12 cellular contexts compared by ENCODE assay signal in genomic region chr19:33193269-33193863, GRCh38. TPM values are rescaled to one million over a fixed set of nuclear protein-coding genes. Genes with fewer than 3 reads are reported as not detected.
DNase-seq lines count a peak whose midpoint lies in the region; ATAC-seq and TF ChIP-seq lines count a peak whose summit lies in the region.
"Had no signal": no experiment of that assay in that cellular context is flagged by ENCODE, and none has a peak within 500 bp of the region (broad histone marks: within the 10 kb centered on the region; RNA-seq: fewer than 3 reads in every experiment).

No MANE protein-coding gene starts in this region.

- no peak for TF ChIP-seq POLR2A in IMR-90 (IDR thresholded peaks at IDR 0.05; ENCODE audit: low read depth, low read length)

- peak overlapping the region in 6 of 7 donors; percentile 10 to 56 (median 40) for H3K4me3 Mint-ChIP-seq in CD8-positive, alpha-beta memory T cell
- H3K4me3 Mint-ChIP-seq in endodermal cell = peak overlapping the region; percentile 54
- peak overlapping the region; percentile 69 for H3K4me3 Mint-ChIP-seq in progenitor cell of endocrine pancreas (ENCODE audit: low read depth)

- no peak overlapping the region for H2AK5ac ChIP-seq in IMR-90 (ENCODE audit: low read depth, low read length)

- H4K20me1 ChIP-seq in IMR-90 (ENCODE audit: insufficient read depth, low read length) = peaks cover 8% of the 10 kb centered on the region; the same call in 1 of the 2 replicates

- H3K14ac ChIP-seq in IMR-90 (replicated peaks; ENCODE audit: low read depth, low read length) = no peak overlapping the region

- no peak overlapping the region for H4K5ac ChIP-seq in IMR-90 (ENCODE audit: low read depth, low read length)

- H3K27me3 Mint-ChIP-seq in CD8-positive, alpha-beta memory T cell = peaks cover 34 to 39% of the 10 kb centered on the region in 2 donors
- H3K27me3 Mint-ChIP-seq in endodermal cell (ENCODE audit: insufficient read depth) (peaks cover 35% of the 10 kb centered on the region), progenitor cell of endocrine pancreas (peaks cover 38% of the 10 kb centered on the region)

- H3K79me1 ChIP-seq in IMR-90 (ENCODE audit: low read depth in 1 of 2, low read length in 2 of 2) = peaks cover 0 to 10% of the 10 kb centered on the region in 2 experiments; a peak in 1 of 4 replicates

- dilution Hi-C loops in IMR-90 (cut with HindIII; ENCODE audit: low sequenced_read_pairs, unreplicated experiment) = no loop called here

- no peak for TF ChIP-seq RAD21 in IMR-90 (IDR thresholded peaks at IDR 0.05; ENCODE audit: low read length)

- WGBS in IMR-90 (ENCODE audit: extremely low coverage in 2 of 2, insufficient read length in 1 of 2), 2 experiments = no CpG with 5 or more reads among the region's 8 CpGs
- 96 to 97% methylated on average over 4 to 8 of the region's 8 CpGs for WGBS in endodermal cell (ENCODE audit: insufficient coverage in 1 of 2, insufficient read length in 1 of 2), 2 experiments

- H2BK120ac ChIP-seq in IMR-90 (ENCODE audit: low read depth, low read length) = no peak overlapping the region

- H3K4ac ChIP-seq in IMR-90 (ENCODE audit: low read depth, low read length) = no peak overlapping the region

- H3K27me3 ChIP-seq in CD8-positive, alpha-beta memory T cell (ENCODE audit: insufficient read depth, low read length, poor library complexity, severe bottlenecking) = peaks cover 20% of the 10 kb centered on the region
- H3K27me3 ChIP-seq in IMR-90 (ENCODE audit: control insufficient read depth, insufficient read depth, low read length) = peaks cover 10% of the 10 kb centered on the region; the same call in 1 of the 2 replicates
- peaks cover 18% of the 10 kb centered on the region for H3K27me3 ChIP-seq in endodermal cell (ENCODE audit: control insufficient read depth, insufficient read depth, low read length, poor library complexity, severe bottlenecking)

- no peak overlapping the region for H2AK9ac ChIP-seq in IMR-90 (replicated peaks; ENCODE audit: low read depth, low read length, poor library complexity)

- H4K8ac ChIP-seq in IMR-90 (ENCODE audit: low read depth in 2 of 2, low read length in 2 of 2) = peak overlapping the region in 1 of 2 experiments; percentile 17; a peak in 1 of 4 replicates

- H3K4me1 Mint-ChIP-seq in CD8-positive, alpha-beta memory T cell = peaks cover 0 to 9% (median 6%) of the 10 kb centered on the region in 3 donors
- H3K4me1 Mint-ChIP-seq in endodermal cell = no peaks in the 10 kb centered on the region
- no peaks in the 10 kb centered on the region for H3K4me1 Mint-ChIP-seq in progenitor cell of endocrine pancreas (ENCODE audit: low read depth)

- no peaks in the 10 kb centered on the region for H3K9me3 Mint-ChIP-seq in CD8-positive, alpha-beta memory T cell
- no peaks in the 10 kb centered on the region for H3K9me3 Mint-ChIP-seq in endodermal cell
- no peaks in the 10 kb centered on the region for H3K9me3 Mint-ChIP-seq in progenitor cell of endocrine pancreas (ENCODE audit: low read depth)

- H3K18ac ChIP-seq in IMR-90 (ENCODE audit: low read depth, low read length) = no peak overlapping the region

- no peak for DNase-seq in CD8-positive, alpha-beta memory T cell
- no peak for DNase-seq in IMR-90
- DNase-seq in endodermal cell = no peak
- no peak for DNase-seq in progenitor cell of endocrine pancreas (ENCODE audit: low spot score, unreplicated experiment)
- no peak for DNase-seq in activated CD8-positive, alpha-beta memory T cell treated with anti-CD3 and anti-CD28 coated beads for 24 hours
- DNase-seq in HUDEP-2 (lab: John Stamatoyannopoulos, UW; ENCODE audit: unreplicated experiment in 76 of 76) = no peak
- DNase-seq: NCI-H187; stimulated activated CD4-positive, alpha-beta T cell treated with anti-CD3 and anti-CD28 coated beads, Interleukin-2, amount 100 ng/mL, for 48 hours had no signal

- BruUV-seq in IMR-90 (replicated peaks; lab: Mats Ljungman, UMichigan) = no TSS peak

- no peaks in the 10 kb centered on the region for H3K36me3 ChIP-seq in CD8-positive, alpha-beta memory T cell (ENCODE audit: insufficient read depth, low read length)
- no peaks in the 10 kb centered on the region for H3K36me3 ChIP-seq in IMR-90 (ENCODE audit: control insufficient read depth, insufficient read depth, low read length)
- no peaks in the 10 kb centered on the region for H3K36me3 ChIP-seq in endodermal cell (ENCODE audit: control insufficient read depth, insufficient read depth, low read length)

- 0 out of 2 replicates have a peak overlapping the region, but pooled peaks have one; percentile 38 for H3K23ac ChIP-seq in IMR-90 (ENCODE audit: low read depth, low read length)

- intact Hi-C loops in IMR-90 (cut with micrococcal nuclease) = no loop called here

- no peak for ATAC-seq in IMR-90 (ENCODE audit: low read depth)
- ATAC-seq in HG03442 (IDR thresholded peaks at IDR 0.05; ENCODE audit: unreplicated experiment) = no peak
- no peak for ATAC-seq in HG03354 (IDR thresholded peaks at IDR 0.05; ENCODE audit: poor library complexity, severe bottlenecking, unreplicated experiment)

- no peak overlapping the region for H3K27ac Mint-ChIP-seq in CD8-positive, alpha-beta memory T cell
- H3K27ac Mint-ChIP-seq in endodermal cell = no peak overlapping the region
- peak overlapping the region; percentile 31 for H3K27ac Mint-ChIP-seq in progenitor cell of endocrine pancreas

- no peak overlapping the region for H3K9ac ChIP-seq in IMR-90 (ENCODE audit: low read depth, low read length)
- H3K9ac ChIP-seq in endodermal cell (ENCODE audit: extremely low read depth, low read length, poor library complexity, severe bottlenecking) = no peak overlapping the region

- H3K36me3 Mint-ChIP-seq in CD8-positive, alpha-beta memory T cell = no peaks in the 10 kb centered on the region
- H3K36me3 Mint-ChIP-seq in endodermal cell (ENCODE audit: low read depth) (peaks cover 8% of the 10 kb centered on the region), progenitor cell of endocrine pancreas (ENCODE audit: insufficient read depth) (peaks cover 3% of the 10 kb centered on the region)

- H2BK20ac ChIP-seq in IMR-90 (ENCODE audit: low read depth, low read length) = no peak overlapping the region

- H3K9me1 ChIP-seq in IMR-90 (ENCODE audit: insufficient read depth, low read length) = no peaks in the 10 kb centered on the region

- no peak overlapping the region for H4K91ac ChIP-seq in IMR-90 (ENCODE audit: insufficient read depth, low read depth, low read length)

- no peak overlapping the region for H3K27ac ChIP-seq in CD8-positive, alpha-beta memory T cell (ENCODE audit: low read depth, low read length)
- H3K27ac ChIP-seq in IMR-90 (ENCODE audit: insufficient read depth, low read length) = no peak overlapping the region
- H3K27ac ChIP-seq in endodermal cell (ENCODE audit: low read depth, low read length) = no peak overlapping the region
- H3K27ac ChIP-seq: RWPE1 had no signal

- no peak for TF ChIP-seq CTCF in IMR-90 (conservative IDR thresholded peaks at IDR 0.05; ENCODE audit: low read depth, low read length)
- no peak for TF ChIP-seq CTCF in endodermal cell (conservative IDR thresholded peaks at IDR 0.05)
- TF ChIP-seq CTCF in progenitor cell of endocrine pancreas (IDR thresholded peaks at IDR 0.05; ENCODE audit: unreplicated experiment) = no peak

- POLR2A ChIA-PET in CD8-positive, alpha-beta memory T cell (lab: Charles Lee) = no interaction called here
- POLR2A ChIA-PET in IMR-90 (lab: Charles Lee; ENCODE audit: unreplicated experiment) = no interaction called here

- H2BK15ac ChIP-seq in IMR-90 (ENCODE audit: low read depth, low read length) = no peak overlapping the region

- H3K4me1 ChIP-seq in CD8-positive, alpha-beta memory T cell (ENCODE audit: insufficient read depth, low read length) = no peaks in the 10 kb centered on the region
- peaks cover 3% of the 10 kb centered on the region; the same call in 1 of the 2 replicates for H3K4me1 ChIP-seq in IMR-90 (ENCODE audit: control insufficient read depth, insufficient read depth, low read length)
- no peaks in the 10 kb centered on the region for H3K4me1 ChIP-seq in endodermal cell (ENCODE audit: control insufficient read depth, insufficient read depth, low read length)

- no peak overlapping the region for H3K56ac ChIP-seq in IMR-90 (ENCODE audit: extremely low read depth, insufficient read depth, low read length)

- H3K4me2 ChIP-seq in IMR-90 (ENCODE audit: low read depth, low read length) = no peak overlapping the region

- in situ Hi-C loops in IMR-90 (cut with MboI; ENCODE audit: low sequenced_read_pairs) = no loop called here

- no peak overlapping the region for H2BK5ac ChIP-seq in IMR-90 (ENCODE audit: low read depth, low read length, poor library complexity, severe bottlenecking)

- peak overlapping the region; percentile 85 for H2AFZ ChIP-seq in IMR-90 (replicated peaks; ENCODE audit: low read length, poor library complexity)

- no peak overlapping the region for H3K4me3 ChIP-seq in CD8-positive, alpha-beta memory T cell (ENCODE audit: low read length)
- no peak overlapping the region for H3K4me3 ChIP-seq in IMR-90 (ENCODE audit: insufficient read depth, low read depth, low read length)
- no peak overlapping the region for H3K4me3 ChIP-seq in endodermal cell (ENCODE audit: low read length)

- no peaks in the 10 kb centered on the region for H3K9me3 ChIP-seq in CD8-positive, alpha-beta memory T cell (ENCODE audit: low read length)
- no peaks in the 10 kb centered on the region for H3K9me3 ChIP-seq in IMR-90 (ENCODE audit: control insufficient read depth, insufficient read depth, low read length)
- no peaks in the 10 kb centered on the region for H3K9me3 ChIP-seq in endodermal cell (ENCODE audit: control insufficient read depth, low read length)

- CTCF ChIA-PET in CD8-positive, alpha-beta memory T cell (lab: Charles Lee) = interaction anchor here (1.2 kb wide), 1 partner anchor 223 kb away, joined by 3 read pairs; no protein-coding TSS in a partner anchor
- CTCF ChIA-PET in IMR-90 (lab: Yijun Ruan, JAX) = no interaction called here

RNA-seq across cellular contexts. Expression of gene LRP3, which starts 0.8 kb away (rescaled TPM):
- under 1 TPM in 1 of 2 experiments, not detected in 1; 0.24 TPM for total RNA-seq in CD8-positive, alpha-beta memory T cell
- not detected for polyA plus RNA-seq in CD8-positive, alpha-beta memory T cell
- total RNA-seq in IMR-90 (2012; rRNA removed) (8.4 and 8.6 TPM in 2 replicates), endodermal cell (10 to 100 TPM; 21.2 to 34.4 TPM), progenitor cell of endocrine pancreas (50.1 and 51.2 TPM in 2 replicates)
- polyA plus RNA-seq in IMR-90 (2012; rRNA removed) = 20.2 and 25.7 TPM in 2 replicates
- 7.1 and 20.6 TPM in 2 replicates for polyA plus RNA-seq in IMR-90 (2012; cell fraction: cytosol; rRNA removed)
- polyA plus RNA-seq in IMR-90 (2012; cell fraction: nucleus; rRNA removed; ENCODE audit: low replicate concordance) = 7.3 and 27.0 TPM in 2 replicates
- polyA plus RNA-seq in endodermal cell (2013, experiment 1 of 2) = 34.1 TPM
- polyA plus RNA-seq in endodermal cell (2013, experiment 2 of 2) = 28.8 TPM

RNA-seq across cellular contexts. Expression of gene SLC7A10, which starts 32.3 kb away (rescaled TPM):
- total RNA-seq in CD8-positive, alpha-beta memory T cell = not detected
- not detected for polyA plus RNA-seq in CD8-positive, alpha-beta memory T cell
- total RNA-seq in IMR-90 (2012; rRNA removed) (not detected in 2 replicates), endodermal cell (under 1 TPM in 1 of 2 donors, not detected in 1; 0.35 TPM), progenitor cell of endocrine pancreas (0.48 and 0.98 TPM in 2 replicates)
- not detected in 2 replicates for polyA plus RNA-seq in IMR-90 (2012; rRNA removed)
- not detected in 2 replicates for polyA plus RNA-seq in IMR-90 (2012; cell fraction: cytosol; rRNA removed)
- polyA plus RNA-seq in IMR-90 (2012; cell fraction: nucleus; rRNA removed; ENCODE audit: low replicate concordance) = 0.11 TPM in 1 of 2 replicates, not detected in the other
- 1.6 TPM for polyA plus RNA-seq in endodermal cell (2013, experiment 1 of 2)
- polyA plus RNA-seq in endodermal cell (2013, experiment 2 of 2) = 0.95 TPM
- total RNA-seq: liver had no signal
- polyA plus RNA-seq: liver had no signal
